In genomic region chr7:20559883-20560282, GRCh38 we compare ENCODE assay signal across 19 cellular contexts. TPM values are rescaled to one million over a fixed set of nuclear protein-coding genes. Genes with fewer than 3 reads are reported as not detected.
DNase-seq lines count a peak whose midpoint lies in the region; ATAC-seq and TF ChIP-seq lines count a peak whose summit lies in the region.
"Had no signal": no experiment of that assay in that cellular context is flagged by ENCODE, and none has a peak within 500 bp of the region (broad histone marks: within the 10 kb centered on the region; RNA-seq: fewer than 3 reads in every experiment).

No MANE protein-coding gene starts in this region.

- no peaks in the 10 kb centered on the region for H4K20me1 ChIP-seq in osteoblast (ENCODE audit: insufficient read depth, low read length)

- H3K4me3 Mint-ChIP-seq in stimulated activated naive CD8-positive, alpha-beta T cell treated with anti-CD3 and anti-CD28 coated beads, Interleukin-15, amount 100 ng/mL, for 72 hours = no peak overlapping the region
- no peak overlapping the region for H3K4me3 Mint-ChIP-seq in progenitor cell of endocrine pancreas (ENCODE audit: low read depth)
- no peak overlapping the region for H3K4me3 Mint-ChIP-seq in WTC11
- H3K4me3 Mint-ChIP-seq: CD4-positive, alpha-beta T cell; H9 had no signal

- no peak overlapping the region for H3K27ac Mint-ChIP-seq in stimulated activated naive CD8-positive, alpha-beta T cell treated with anti-CD3 and anti-CD28 coated beads, Interleukin-15, amount 100 ng/mL, for 72 hours
- H3K27ac Mint-ChIP-seq in progenitor cell of endocrine pancreas = no peak overlapping the region
- no peak overlapping the region for H3K27ac Mint-ChIP-seq in WTC11
- H3K27ac Mint-ChIP-seq: CD4-positive, alpha-beta T cell; H9 had no signal

- H3K4me1 ChIP-seq in Panc1 (ENCODE audit: control insufficient read depth, insufficient read depth, low read length) = no peaks in the 10 kb centered on the region
- H3K4me1 ChIP-seq in osteoblast (ENCODE audit: insufficient read depth, low read length) = no peaks in the 10 kb centered on the region
- no peaks in the 10 kb centered on the region for H3K4me1 ChIP-seq in aorta (ENCODE audit: control insufficient read depth in 1 of 2, insufficient read depth in 2 of 2, low read length in 2 of 2)
- H3K4me1 ChIP-seq: BE2C had no signal

- no peaks in the 10 kb centered on the region for H3K79me2 ChIP-seq in osteoblast (ENCODE audit: insufficient read depth, low read length)

- H3K36me3 Mint-ChIP-seq in progenitor cell of endocrine pancreas (ENCODE audit: insufficient read depth) = no peaks in the 10 kb centered on the region
- no peaks in the 10 kb centered on the region for H3K36me3 Mint-ChIP-seq in WTC11

- intact Hi-C loops in Panc1 (cut with micrococcal nuclease; ENCODE audit: unreplicated experiment) (no loop called here), aorta (cut with DNase I) (no loop called here)

- CTCF ChIA-PET in Panc1 (lab: Charles Lee) = no interaction called here
- CTCF ChIA-PET in WTC11 (lab: Charles Lee) = interaction anchor here (1.6 kb wide), 2 partner anchors 21 to 38 kb away, joined by 4 to 8 read pairs; no protein-coding TSS in a partner anchor

- no peak overlapping the region for H3K4me2 ChIP-seq in osteoblast (ENCODE audit: insufficient read depth, low read length)

- no peaks in the 10 kb centered on the region for H3K27me3 ChIP-seq in Panc1 (ENCODE audit: control insufficient read depth, insufficient read depth, low read length)
- H3K27me3 ChIP-seq in osteoblast (ENCODE audit: insufficient read depth, low read length) = no peaks in the 10 kb centered on the region
- H3K27me3 ChIP-seq in aorta (ENCODE audit: control insufficient read depth in 1 of 2, insufficient read depth in 2 of 2, low read length in 1 of 2) = no peaks in the 10 kb centered on the region
- H3K27me3 ChIP-seq: BE2C had no signal

- H3K36me3 ChIP-seq in Panc1 (ENCODE audit: control insufficient read depth, insufficient read depth, low read length) (no peaks in the 10 kb centered on the region), osteoblast (ENCODE audit: insufficient read depth, low read length) (no peaks in the 10 kb centered on the region), aorta (ENCODE audit: control insufficient read depth in 1 of 2, insufficient read depth in 2 of 2, low read length in 1 of 2) (no peaks in the 10 kb centered on the region)
- H3K36me3 ChIP-seq: BE2C had no signal

- POLR2A ChIA-PET in Panc1 (lab: Charles Lee) (no interaction called here), WTC11 (lab: Charles Lee) (no interaction called here)

- H3K27ac ChIP-seq in Panc1 (ENCODE audit: low read length) = no peak overlapping the region
- H3K27ac ChIP-seq in osteoblast (ENCODE audit: low read depth, low read length) = no peak overlapping the region
- no peak overlapping the region for H3K27ac ChIP-seq in aorta (ENCODE audit: low read depth in 1 of 2, low read length in 2 of 2)
- H3K27ac ChIP-seq: C4-2B had no signal

- H3K9me3 Mint-ChIP-seq in stimulated activated naive CD8-positive, alpha-beta T cell treated with anti-CD3 and anti-CD28 coated beads, Interleukin-15, amount 100 ng/mL, for 72 hours = no peaks in the 10 kb centered on the region
- H3K9me3 Mint-ChIP-seq in progenitor cell of endocrine pancreas (ENCODE audit: low read depth) (peaks cover 4% of the 10 kb centered on the region), WTC11 (peaks cover 5% of the 10 kb centered on the region)
- H3K9me3 Mint-ChIP-seq: CD4-positive, alpha-beta T cell; H9 had no signal

- no peak overlapping the region; a peak in 1 of 4 replicates for H3K4me3 ChIP-seq in Panc1 (ENCODE audit: low read depth in 2 of 2, low read length in 2 of 2)
- H3K4me3 ChIP-seq in osteoblast (ENCODE audit: insufficient read depth, low read length) = no peak overlapping the region
- H3K4me3 ChIP-seq in aorta (ENCODE audit: low read length in 2 of 2) = no peak overlapping the region
- H3K4me3 ChIP-seq: GM12878 had no signal

- WGBS in aorta, 2 donors = 92 to 93% methylated on average over 5 of the region's 5 CpGs

- no peaks in the 10 kb centered on the region for H3K4me1 Mint-ChIP-seq in stimulated activated naive CD8-positive, alpha-beta T cell treated with anti-CD3 and anti-CD28 coated beads, Interleukin-15, amount 100 ng/mL, for 72 hours
- no peaks in the 10 kb centered on the region for H3K4me1 Mint-ChIP-seq in progenitor cell of endocrine pancreas (ENCODE audit: low read depth)
- H3K4me1 Mint-ChIP-seq in WTC11 = peaks cover 9% of the 10 kb centered on the region

- TF ChIP-seq CTCF in Panc1 (IDR thresholded peaks at IDR 0.05) (no peak), osteoblast (IDR thresholded peaks at IDR 0.05; ENCODE audit: extremely low read depth, low read depth, low read length) (no peak), progenitor cell of endocrine pancreas (IDR thresholded peaks at IDR 0.05; ENCODE audit: unreplicated experiment) (no peak), WTC11 (IDR thresholded peaks at IDR 0.05) (no peak)

- H3K9me3 ChIP-seq in Panc1 (ENCODE audit: control insufficient read depth, insufficient read depth, low read depth, low read length) = no peaks in the 10 kb centered on the region
- H3K9me3 ChIP-seq in osteoblast (ENCODE audit: low read depth, low read length) = no peaks in the 10 kb centered on the region
- H3K9me3 ChIP-seq in aorta (ENCODE audit: control insufficient read depth, low read length) = peaks cover 2% of the 10 kb centered on the region
- H3K9me3 ChIP-seq: BE2C had no signal

- H2AFZ ChIP-seq in osteoblast (ENCODE audit: low read length) = no peak overlapping the region

- in situ Hi-C loops in Panc1 (cut with HindIII; ENCODE audit: low pct_unique_long_range_greater_than_20kb, low sequenced_read_pairs) = no loop called here

- ATAC-seq in stimulated activated naive CD8-positive, alpha-beta T cell treated with anti-CD3 and anti-CD28 coated beads, Interleukin-15, amount 100 ng/mL, for 72 hours = peak; percentile 33
- no peak for ATAC-seq in stimulated activated naive CD8-positive, alpha-beta T cell treated with anti-CD3 and anti-CD28 coated beads, Interleukin-15, Interleukin-2, amounts not matched to agents 100 U/mL and 50 U/mL, for 24 hours
- peak; percentile 13; the same call in 1 of the 2 replicates for ATAC-seq in Panc1
- ATAC-seq in aorta (ENCODE audit: low FRiP score) = peak; percentile 29
- no peak for ATAC-seq in WTC11
- ATAC-seq: GM12878 had no signal

- DNase-seq in stimulated activated naive CD8-positive, alpha-beta T cell treated with anti-CD3 and anti-CD28 coated beads, Interleukin-15, amount 100 ng/mL, for 72 hours = no peak
- DNase-seq in stimulated activated naive CD8-positive, alpha-beta T cell treated with anti-CD3 and anti-CD28 coated beads, Interleukin-15, Interleukin-2, amounts not matched to agents 100 U/mL and 50 U/mL, for 24 hours = no peak
- DNase-seq in Panc1 (ENCODE audit: low read depth, low spot score) = no peak
- peak; percentile 44 for DNase-seq in osteoblast (ENCODE audit: insufficient read length, low spot score, missing footprints)
- no peak for DNase-seq in aorta
- DNase-seq in progenitor cell of endocrine pancreas (ENCODE audit: low spot score, unreplicated experiment) = no peak
- DNase-seq in NCI-H187 (lab: John Stamatoyannopoulos, UW) = no peak
- DNase-seq in WTC11 (ENCODE audit: low spot score) = no peak
- DNase-seq: ACHN; BE2C; CD4-positive, alpha-beta T cell; DMS79 treated with DMSO at 0.1 percent for 48 hours had no signal

- BruUV-seq in Panc1 (replicated peaks; lab: Mats Ljungman, UMichigan) = no TSS peak

- H3K27me3 Mint-ChIP-seq in stimulated activated naive CD8-positive, alpha-beta T cell treated with anti-CD3 and anti-CD28 coated beads, Interleukin-15, amount 100 ng/mL, for 72 hours = no peaks in the 10 kb centered on the region
- H3K27me3 Mint-ChIP-seq in progenitor cell of endocrine pancreas (no peaks in the 10 kb centered on the region), WTC11 (ENCODE audit: low read depth) (no peaks in the 10 kb centered on the region; the same call in 1 of the 2 replicates)
- H3K27me3 Mint-ChIP-seq: CD4-positive, alpha-beta T cell had no signal

TF ChIP-seq in WTC11, 78 proteins besides CTCF, POLR2A, EP300 and RAD21 (continues in another document):
- no peak for TF ChIP-seq CREB1 (CRISPR knock-in tag; IDR thresholded peaks at IDR 0.05)
- TF ChIP-seq ATF6 (CRISPR knock-in tag; IDR thresholded peaks at IDR 0.05) = no peak
- no peak for TF ChIP-seq GRHL2 (CRISPR knock-in tag; IDR thresholded peaks at IDR 0.05; ENCODE audit: insufficient replicate concordance, severe bottlenecking)

RNA-seq across cellular contexts. Expression of gene ABCB5, which starts 55.6 kb away (rescaled TPM):
- total RNA-seq in Panc1 (2021; ENCODE audit: unreplicated experiment) (not detected), osteoblast (1.8 and 3.2 TPM in 2 replicates), aorta (under 1 TPM in 1 of 2 donors, not detected in 1; 0.75 TPM), progenitor cell of endocrine pancreas (not detected in 2 replicates), WTC11 (2021) (not detected in 3 replicates)
- polyA plus RNA-seq in Panc1 (2012; ENCODE audit: insufficient read length) = not detected
- not detected for polyA plus RNA-seq in aorta
- total RNA-seq: A172; CD4-positive, alpha-beta T cell; G401; GM12878; H1; H9; HT-29 had no signal
- polyA plus RNA-seq: GM12878, H1 had no signal

Comparison
In these comparisons a context has a peak if more than half of its experiments do, and no peak if none do; other contexts are left out.
1. ATAC-seq: peak in stimulated activated naive CD8-positive, alpha-beta T cell treated with anti-CD3 and anti-CD28 coated beads, Interleukin-15, amount 100 ng/mL, for 72 hours (single experiment), Panc1 (single experiment) and aorta (single experiment); none in stimulated activated naive CD8-positive, alpha-beta T cell treated with anti-CD3 and anti-CD28 coated beads, Interleukin-15, Interleukin-2, amounts not matched to agents 100 U/mL and 50 U/mL, for 24 hours (single experiment) and WTC11 (single experiment).